Comparison of ENCODE assay signal across 23 cellular contexts in genomic region chr9:76730795-76731194, GRCh38. TPM values are rescaled to one million over a fixed set of nuclear protein-coding genes. Genes with fewer than 3 reads are reported as not detected.
DNase-seq lines count a peak whose midpoint lies in the region; ATAC-seq and TF ChIP-seq lines count a peak whose summit lies in the region.
"Had no signal": no experiment of that assay in that cellular context is flagged by ENCODE, and none has a peak within 500 bp of the region (broad histone marks: within the 10 kb centered on the region; RNA-seq: fewer than 3 reads in every experiment).

No MANE protein-coding gene starts in this region.

- H2AFZ ChIP-seq in GM23248 = no peak overlapping the region
- H2AFZ ChIP-seq: GM23338 had no signal

- no peak for TF ChIP-seq CTCF in AG04449 (IDR thresholded peaks at IDR 0.05; ENCODE audit: insufficient read depth, low read length, missing control alignments)

- H3K27ac ChIP-seq in GM23248 = no peak overlapping the region
- H3K27ac ChIP-seq: A549, Peyer's patch had no signal

- no peaks in the 10 kb centered on the region for H3K9me3 Mint-ChIP-seq in activated naive CD8-positive, alpha-beta T cell treated with anti-CD3 and anti-CD28 coated beads for 36 hours
- H3K9me3 Mint-ChIP-seq: GM23338, H9 had no signal

- H3K4me1 Mint-ChIP-seq in activated naive CD8-positive, alpha-beta T cell treated with anti-CD3 and anti-CD28 coated beads for 36 hours = no peaks in the 10 kb centered on the region
- H3K4me1 Mint-ChIP-seq: B cell, GM23338, H9 had no signal

- H3K4me2 ChIP-seq in GM23248 (ENCODE audit: unreplicated experiment) = no peak overlapping the region
- H3K4me2 ChIP-seq: A549, GM23338 had no signal

- in situ Hi-C loops in GM23248 (cut with MboI) = no loop called here

- 81 to 86% methylated on average over 7 of the region's 7 CpGs for WGBS in GM23248 (ENCODE audit: low coverage in 1 of 2, low lambda C conversion rate in 2 of 2, missing lambda C conversion rate in 2 of 2), 2 experiments

- no peaks in the 10 kb centered on the region for H3K9me2 ChIP-seq in GM23248 (ENCODE audit: insufficient read depth)

- H3K9ac ChIP-seq in adipocyte (ENCODE audit: low read length) = no peak overlapping the region
- H3K9ac ChIP-seq in GM23248 = no peak overlapping the region

- DNase-seq in AG04449 (ENCODE audit: low read depth, low spot score) = peak; percentile 17
- peak; percentile 74 for DNase-seq in MV-4-11 (lab: John Stamatoyannopoulos, UW)
- DNase-seq in adipocyte (ENCODE audit: low read depth) = peak; percentile 46
- peak; percentile 9 for DNase-seq in fibroblast of peridontal ligament (ENCODE audit: extremely low read depth)
- no peak for DNase-seq in activated naive CD8-positive, alpha-beta T cell treated with anti-CD3 and anti-CD28 coated beads for 36 hours
- DNase-seq in left lobe of liver (ENCODE audit: low spot score) = no peak
- DNase-seq in GM23248 = no peak
- DNase-seq: Calu3, H9, Kasumi-1, NCI-H1092, NCI-H1694 treated with DMSO at 0.1 percent for 48 hours, NCI-H2081, NCI-H2227 treated with DMSO at 0.1 percent for 48 hours, OCI-M1, Peyer's patch, T-helper 1 cell had no signal

- H3K36me3 ChIP-seq in adipocyte (ENCODE audit: control insufficient read depth, insufficient read depth, low read length, severe bottlenecking) (peaks cover 3% of the 10 kb centered on the region), GM23248 (ENCODE audit: low read depth) (no peaks in the 10 kb centered on the region)
- H3K36me3 ChIP-seq: Peyer's patch had no signal

- CTCF ChIA-PET in AG04449 (lab: Yijun Ruan, JAX) = no interaction called here

- H3K79me2 ChIP-seq in GM23248 (ENCODE audit: insufficient read depth) = no peaks in the 10 kb centered on the region

- H3K4me3 ChIP-seq in AG04449 (ENCODE audit: low read depth, low read length) = no peak overlapping the region
- no peak overlapping the region for H3K4me3 ChIP-seq in adipocyte (ENCODE audit: low read length)
- no peak overlapping the region for H3K4me3 ChIP-seq in GM23248
- H3K4me3 ChIP-seq: A549, GM23338, K562, Peyer's patch had no signal

- H3K4me1 ChIP-seq in adipocyte (ENCODE audit: control insufficient read depth, insufficient read depth, low read length) (peaks cover 12% of the 10 kb centered on the region), GM23248 (ENCODE audit: insufficient read depth) (no peaks in the 10 kb centered on the region)
- H3K4me1 ChIP-seq: A549, Peyer's patch had no signal

- no peak overlapping the region for H3K27ac Mint-ChIP-seq in activated naive CD8-positive, alpha-beta T cell treated with anti-CD3 and anti-CD28 coated beads for 36 hours
- H3K27ac Mint-ChIP-seq: B cell, CD14-positive monocyte, GM23338, H9 had no signal

- H3K36me3 Mint-ChIP-seq in activated naive CD8-positive, alpha-beta T cell treated with anti-CD3 and anti-CD28 coated beads for 36 hours = no peaks in the 10 kb centered on the region
- H3K36me3 Mint-ChIP-seq: CD14-positive monocyte had no signal

- ATAC-seq in left lobe of liver = no peak
- ATAC-seq: A549, GM23338, K562 had no signal

- H3K9me3 ChIP-seq in adipocyte (ENCODE audit: control insufficient read depth, low read length) (no peaks in the 10 kb centered on the region), GM23248 (ENCODE audit: low read depth) (no peaks in the 10 kb centered on the region)
- H3K9me3 ChIP-seq: A549, Peyer's patch had no signal

- H3F3A ChIP-seq in GM23248 (ENCODE audit: insufficient read depth) = no peaks in the 10 kb centered on the region

- POLR2A ChIA-PET in AG04449 (lab: Yijun Ruan, JAX) = no interaction called here

- no peak overlapping the region for H3K4me3 Mint-ChIP-seq in activated naive CD8-positive, alpha-beta T cell treated with anti-CD3 and anti-CD28 coated beads for 36 hours
- H3K4me3 Mint-ChIP-seq: B cell, CD14-positive monocyte, GM23338, H9 had no signal

- H3K27me3 ChIP-seq in adipocyte (replicated peaks; ENCODE audit: control insufficient read depth, insufficient read depth, low read length) (no peaks in the 10 kb centered on the region), GM23248 (replicated peaks; ENCODE audit: insufficient read depth) (no peaks in the 10 kb centered on the region)
- H3K27me3 ChIP-seq: Peyer's patch had no signal

- H4K20me1 ChIP-seq in GM23248 (ENCODE audit: insufficient read depth) = no peaks in the 10 kb centered on the region

- peaks cover 8% of the 10 kb centered on the region for H3K27me3 Mint-ChIP-seq in activated naive CD8-positive, alpha-beta T cell treated with anti-CD3 and anti-CD28 coated beads for 36 hours

RNA-seq across cellular contexts. Expression of gene PCA3, which starts 33.4 kb away (rescaled TPM):
- not detected for total RNA-seq in activated naive CD8-positive, alpha-beta T cell treated with anti-CD3 and anti-CD28 coated beads for 36 hours
- total RNA-seq in left lobe of liver = 0.60 TPM
- total RNA-seq in GM23248 (2014; rRNA removed; shearing (Covaris generic)) = not detected in 2 replicates
- not detected in 2 replicates for polyA plus RNA-seq in GM23248 (2016; fragmentation: Nextera tagmentation; extraction: Ambion mirVana)
- total RNA-seq: B cell, Calu3, H9, K562, M059J had no signal
- polyA plus RNA-seq: A549, CD14-positive monocyte, K562 had no signal

Comparison
In these comparisons a context has a peak if more than half of its experiments do, and no peak if none do; other contexts are left out.
1. DNase-seq: peak in AG04449 (single experiment), MV-4-11 (single experiment), adipocyte (single experiment) and fibroblast of peridontal ligament (single experiment); none in activated naive CD8-positive, alpha-beta T cell treated with anti-CD3 and anti-CD28 coated beads for 36 hours (single experiment), left lobe of liver (single experiment) and GM23248 (single experiment).